7 cellular contexts compared by ENCODE assay signal in the genomic region with DNA sequence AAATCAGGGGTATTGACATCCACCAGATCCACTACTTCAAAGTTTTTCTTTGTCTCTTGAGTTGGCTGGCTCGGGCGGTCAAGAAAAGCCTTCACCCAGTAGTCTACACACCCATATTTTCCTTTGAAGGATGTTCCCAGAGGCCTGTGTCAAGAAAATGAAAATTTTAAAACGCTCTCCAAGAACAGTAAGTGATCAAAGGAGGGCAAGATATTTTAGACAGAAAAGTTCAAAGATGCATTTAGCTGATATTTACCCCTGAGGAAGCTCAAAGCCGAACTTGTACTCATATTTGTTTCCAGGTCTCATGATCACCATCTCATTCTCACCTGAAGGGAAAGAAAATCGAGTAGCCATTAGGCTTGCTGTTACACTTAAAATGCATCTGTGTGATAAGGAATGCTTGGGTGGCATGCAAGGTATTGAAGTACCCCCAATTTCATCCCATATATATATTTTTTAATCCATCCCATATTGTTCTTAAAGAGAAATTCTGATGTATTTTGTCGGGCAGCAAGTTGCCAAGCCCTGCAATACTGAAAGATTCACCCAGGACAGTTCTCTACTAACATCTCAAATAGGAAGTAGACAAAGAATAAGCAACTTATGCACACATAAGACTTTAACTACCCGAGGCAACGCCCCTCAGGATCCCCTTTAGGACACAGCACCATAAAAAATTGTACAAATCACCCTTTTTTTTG. TPM values are rescaled to one million over a fixed set of nuclear protein-coding genes. Genes with fewer than 3 reads are reported as not detected.
DNase-seq lines count a peak whose midpoint lies in the region; ATAC-seq and TF ChIP-seq lines count a peak whose summit lies in the region.

No MANE protein-coding gene starts in this region.

- H3K4me2 ChIP-seq in IMR-90 (ENCODE audit: low read depth, low read length): peak overlapping the region; percentile 92

- H2AFZ ChIP-seq in IMR-90 (replicated peaks; ENCODE audit: low read length, poor library complexity): no peak overlapping the region

- H3K27ac ChIP-seq in IMR-90 (ENCODE audit: insufficient read depth, low read length) (peak overlapping the region; percentile 23; the same call in 1 of the 2 replicates), iPS DF 6.9 (ENCODE audit: low read length) (no peak overlapping the region)

- H3K27ac Mint-ChIP-seq in activated CD8-positive, alpha-beta T cell treated with anti-CD3 and anti-CD28 coated beads for 36 hours: peak overlapping the region; percentile 100
- peak overlapping the region; percentile 99 for H3K27ac Mint-ChIP-seq in stimulated activated naive CD8-positive, alpha-beta T cell treated with anti-CD3 and anti-CD28 coated beads, Interleukin-15, amount 100 ng/mL, for 72 hours

- in situ Hi-C loops in IMR-90 (cut with MboI; ENCODE audit: low sequenced_read_pairs): loop anchor here (5.0 kb wide), 1 partner anchor 78 kb away; a partner anchor contains a TSS

- H3K27me3 ChIP-seq in IMR-90 (ENCODE audit: control insufficient read depth, insufficient read depth, low read length) (no peaks in the 10 kb centered on the region), iPS DF 6.9 (ENCODE audit: control insufficient read depth, insufficient read depth, low read length) (no peaks in the 10 kb centered on the region)

- no peak for TF ChIP-seq POLR2A in IMR-90 (IDR thresholded peaks at IDR 0.05; ENCODE audit: low read depth, low read length)

- CTCF ChIA-PET in IMR-90 (lab: Yijun Ruan, JAX): no interaction called here
- CTCF ChIA-PET in activated CD8-positive, alpha-beta T cell treated with anti-CD3 and anti-CD28 coated beads for 36 hours (lab: Charles Lee): interaction anchor here (2.3 to 13.6 kb wide), 3 partner anchors 12 to 41 kb away, joined by 13 to 147 read pairs (median 24); no protein-coding TSS in a partner anchor

- H3K36me3 ChIP-seq in IMR-90 (ENCODE audit: control insufficient read depth, insufficient read depth, low read length) (peaks cover 13% of the 10 kb centered on the region), iPS DF 6.9 (ENCODE audit: control insufficient read depth, insufficient read depth, low read length) (peaks cover 12% of the 10 kb centered on the region; the same call in 1 of the 2 replicates)

- DNase-seq in IMR-90 (no peak), iPS DF 6.9 (ENCODE audit: low read depth, low spot score) (no peak), SHP77 treated with DMSO at 0.1 percent for 48 hours (lab: John Stamatoyannopoulos, UW) (no peak), HuH-7.5 (ENCODE audit: low spot score) (no peak), NCI-H345 (lab: John Stamatoyannopoulos, UW) (no peak)
- DNase-seq in activated CD8-positive, alpha-beta T cell treated with anti-CD3 and anti-CD28 coated beads for 36 hours: no peak
- no peak for DNase-seq in stimulated activated naive CD8-positive, alpha-beta T cell treated with anti-CD3 and anti-CD28 coated beads, Interleukin-15, amount 100 ng/mL, for 72 hours

- TF ChIP-seq RAD21 in IMR-90 (IDR thresholded peaks at IDR 0.05; ENCODE audit: low read length): no peak

- no peak overlapping the region for H2AK5ac ChIP-seq in IMR-90 (ENCODE audit: low read depth, low read length)

- H3K9me3 ChIP-seq in IMR-90 (ENCODE audit: control insufficient read depth, insufficient read depth, low read length) (no peaks in the 10 kb centered on the region), iPS DF 6.9 (ENCODE audit: control insufficient read depth, insufficient read depth, low read length) (no peaks in the 10 kb centered on the region)

- H2BK20ac ChIP-seq in IMR-90 (ENCODE audit: low read depth, low read length): no peak overlapping the region

- H3K56ac ChIP-seq in IMR-90 (ENCODE audit: extremely low read depth, insufficient read depth, low read length): peak overlapping the region; percentile 78

- H2BK5ac ChIP-seq in IMR-90 (ENCODE audit: low read depth, low read length, poor library complexity, severe bottlenecking): peak overlapping the region; percentile 56

- no CpG with 5 or more reads among the region's 8 CpGs for WGBS in IMR-90 (ENCODE audit: extremely low coverage in 2 of 2, insufficient read length in 1 of 2), 2 experiments
- no CpG with 5 or more reads among the region's 8 CpGs for WGBS in iPS DF 6.9 (ENCODE audit: insufficient coverage, insufficient read length)

- no peak overlapping the region for H3K4ac ChIP-seq in IMR-90 (ENCODE audit: low read depth, low read length)

- no TSS peak for BruUV-seq in IMR-90 (replicated peaks; lab: Mats Ljungman, UMichigan)

- peak overlapping the region; percentile 91; the same call in 1 of the 2 replicates for H3K14ac ChIP-seq in IMR-90 (replicated peaks; ENCODE audit: low read depth, low read length)

- H4K20me1 ChIP-seq in IMR-90 (ENCODE audit: insufficient read depth, low read length): peaks cover 12% of the 10 kb centered on the region; the same call in 1 of the 2 replicates

- peaks cover 9% of the 10 kb centered on the region for H3K9me1 ChIP-seq in IMR-90 (ENCODE audit: insufficient read depth, low read length)

- H3K4me3 ChIP-seq in IMR-90 (ENCODE audit: insufficient read depth, low read depth, low read length): peak overlapping the region; percentile 87
- H3K4me3 ChIP-seq in iPS DF 6.9 (ENCODE audit: low read length): peak overlapping the region; percentile 94; the same call in 1 of the 2 replicates

- no peak for TF ChIP-seq CTCF in IMR-90 (conservative IDR thresholded peaks at IDR 0.05; ENCODE audit: low read depth, low read length)
- TF ChIP-seq CTCF in activated CD8-positive, alpha-beta T cell treated with anti-CD3 and anti-CD28 coated beads for 36 hours (IDR thresholded peaks at IDR 0.05): no peak

- H3K23ac ChIP-seq in IMR-90 (ENCODE audit: low read depth, low read length): peak overlapping the region; percentile 78

- peaks cover 68% of the 10 kb centered on the region for H3K4me1 Mint-ChIP-seq in activated CD8-positive, alpha-beta T cell treated with anti-CD3 and anti-CD28 coated beads for 36 hours (ENCODE audit: low read depth)
- peaks cover 71% of the 10 kb centered on the region for H3K4me1 Mint-ChIP-seq in stimulated activated naive CD8-positive, alpha-beta T cell treated with anti-CD3 and anti-CD28 coated beads, Interleukin-15, amount 100 ng/mL, for 72 hours

- H3K9me3 Mint-ChIP-seq in activated CD8-positive, alpha-beta T cell treated with anti-CD3 and anti-CD28 coated beads for 36 hours: no peaks in the 10 kb centered on the region
- no peaks in the 10 kb centered on the region for H3K9me3 Mint-ChIP-seq in stimulated activated naive CD8-positive, alpha-beta T cell treated with anti-CD3 and anti-CD28 coated beads, Interleukin-15, amount 100 ng/mL, for 72 hours

- peak overlapping the region; percentile 97 for H3K9ac ChIP-seq in IMR-90 (ENCODE audit: low read depth, low read length)

- no peak overlapping the region for H2AK9ac ChIP-seq in IMR-90 (replicated peaks; ENCODE audit: low read depth, low read length, poor library complexity)

- peak overlapping the region; percentile 98 for H3K4me3 Mint-ChIP-seq in activated CD8-positive, alpha-beta T cell treated with anti-CD3 and anti-CD28 coated beads for 36 hours
- peak overlapping the region; percentile 85 to 89 for H3K4me3 Mint-ChIP-seq in stimulated activated naive CD8-positive, alpha-beta T cell treated with anti-CD3 and anti-CD28 coated beads, Interleukin-15, amount 100 ng/mL, for 72 hours

- peaks cover 10% of the 10 kb centered on the region for H3K4me1 ChIP-seq in IMR-90 (ENCODE audit: control insufficient read depth, insufficient read depth, low read length)
- H3K4me1 ChIP-seq in iPS DF 6.9 (ENCODE audit: control insufficient read depth, insufficient read depth, low read length): 0 out of 2 replicates have a peak, but pooled peaks cover 2% of the 10 kb centered on the region

- intact Hi-C loops in IMR-90 (cut with micrococcal nuclease): loop anchor here (1.0 to 5.0 kb wide), 2 partner anchors 16 to 78 kb away; a partner anchor contains a TSS
- intact Hi-C loops in activated CD8-positive, alpha-beta T cell treated with anti-CD3 and anti-CD28 coated beads for 36 hours (cut with micrococcal nuclease): no loop called here

- H2BK120ac ChIP-seq in IMR-90 (ENCODE audit: low read depth, low read length): no peak overlapping the region

- no peak overlapping the region for H4K91ac ChIP-seq in IMR-90 (ENCODE audit: insufficient read depth, low read depth, low read length)

- peaks cover 48% of the 10 kb centered on the region for H3K36me3 Mint-ChIP-seq in activated CD8-positive, alpha-beta T cell treated with anti-CD3 and anti-CD28 coated beads for 36 hours (ENCODE audit: low read depth)

- no peak overlapping the region for H2BK15ac ChIP-seq in IMR-90 (ENCODE audit: low read depth, low read length)

- dilution Hi-C loops in IMR-90 (cut with HindIII; ENCODE audit: low sequenced_read_pairs, unreplicated experiment): no loop called here

- no peak for ATAC-seq in IMR-90 (ENCODE audit: low read depth)
- ATAC-seq in activated CD8-positive, alpha-beta T cell treated with anti-CD3 and anti-CD28 coated beads for 36 hours: no peak
- no peak for ATAC-seq in stimulated activated naive CD8-positive, alpha-beta T cell treated with anti-CD3 and anti-CD28 coated beads, Interleukin-15, amount 100 ng/mL, for 72 hours

- H4K5ac ChIP-seq in IMR-90 (ENCODE audit: low read depth, low read length): no peak overlapping the region

- H3K18ac ChIP-seq in IMR-90 (ENCODE audit: low read depth, low read length): peak overlapping the region; percentile 54; the same call in 1 of the 2 replicates

- peak overlapping the region; percentile 13 to 16; a peak in 1 of 4 replicates for H4K8ac ChIP-seq in IMR-90 (ENCODE audit: low read depth in 2 of 2, low read length in 2 of 2)

- H3K79me1 ChIP-seq in IMR-90 (ENCODE audit: low read depth in 1 of 2, low read length in 2 of 2): peaks cover 22 to 35% of the 10 kb centered on the region in 2 experiments

- no peaks in the 10 kb centered on the region for H3K27me3 Mint-ChIP-seq in activated CD8-positive, alpha-beta T cell treated with anti-CD3 and anti-CD28 coated beads for 36 hours
- H3K27me3 Mint-ChIP-seq in stimulated activated naive CD8-positive, alpha-beta T cell treated with anti-CD3 and anti-CD28 coated beads, Interleukin-15, amount 100 ng/mL, for 72 hours: no peaks in the 10 kb centered on the region

- POLR2A ChIA-PET in IMR-90 (lab: Charles Lee; ENCODE audit: unreplicated experiment): no interaction called here
- POLR2A ChIA-PET in activated CD8-positive, alpha-beta T cell treated with anti-CD3 and anti-CD28 coated beads for 36 hours (lab: Charles Lee): interaction anchor here (1.0 to 13.3 kb wide), 16 partner anchors 7 to 115 kb away, joined by 3 to 446 read pairs (median 10); a partner anchor contains a TSS

RNA-seq across cellular contexts. Expression of a gene that starts 1.1 kb away (rescaled TPM):
- 60.0 and 77.2 TPM in 2 replicates for total RNA-seq in IMR-90 (2012; rRNA removed)
- 21.8 and 36.4 TPM in 2 replicates for polyA plus RNA-seq in IMR-90 (2012; rRNA removed)
- 26.3 and 27.4 TPM in 2 replicates for polyA plus RNA-seq in IMR-90 (2012; cell fraction: cytosol; rRNA removed)
- 16.0 and 36.0 TPM in 2 replicates for polyA plus RNA-seq in IMR-90 (2012; cell fraction: nucleus; rRNA removed; ENCODE audit: low replicate concordance)
- 100 to 1,000 TPM; 130 to 134 TPM for total RNA-seq in activated CD8-positive, alpha-beta T cell treated with anti-CD3 and anti-CD28 coated beads for 36 hours

RNA-seq across cellular contexts. Expression of a gene that starts 26.2 kb away (rescaled TPM):
- total RNA-seq in IMR-90 (2012; rRNA removed): not detected in 2 replicates
- not detected in 2 replicates for polyA plus RNA-seq in IMR-90 (2012; rRNA removed)
- not detected in 2 replicates for polyA plus RNA-seq in IMR-90 (2012; cell fraction: cytosol; rRNA removed)
- not detected in 2 replicates for polyA plus RNA-seq in IMR-90 (2012; cell fraction: nucleus; rRNA removed; ENCODE audit: low replicate concordance)
- not detected for total RNA-seq in activated CD8-positive, alpha-beta T cell treated with anti-CD3 and anti-CD28 coated beads for 36 hours

RNA-seq across cellular contexts. Expression of a gene that starts 30.8 kb away (rescaled TPM):
- total RNA-seq in IMR-90 (2012; rRNA removed): 7.9 and 10.3 TPM in 2 replicates
- 15.3 and 16.3 TPM in 2 replicates for polyA plus RNA-seq in IMR-90 (2012; rRNA removed)
- polyA plus RNA-seq in IMR-90 (2012; cell fraction: cytosol; rRNA removed): 7.8 and 9.4 TPM in 2 replicates
- polyA plus RNA-seq in IMR-90 (2012; cell fraction: nucleus; rRNA removed; ENCODE audit: low replicate concordance): 4.0 and 8.8 TPM in 2 replicates
- total RNA-seq in activated CD8-positive, alpha-beta T cell treated with anti-CD3 and anti-CD28 coated beads for 36 hours: 10 to 100 TPM; 22.3 to 23.3 TPM

RNA-seq across cellular contexts. Expression of a gene that starts 30.9 kb away (rescaled TPM):
- 0.56 and 0.90 TPM in 2 replicates for total RNA-seq in IMR-90 (2012; rRNA removed)
- polyA plus RNA-seq in IMR-90 (2012; rRNA removed): 1.9 and 2.3 TPM in 2 replicates
- 1.6 and 1.9 TPM in 2 replicates for polyA plus RNA-seq in IMR-90 (2012; cell fraction: cytosol; rRNA removed)
- 2.6 and 2.9 TPM in 2 replicates for polyA plus RNA-seq in IMR-90 (2012; cell fraction: nucleus; rRNA removed; ENCODE audit: low replicate concordance)
- total RNA-seq in activated CD8-positive, alpha-beta T cell treated with anti-CD3 and anti-CD28 coated beads for 36 hours: 1 to 10 TPM; 6.6 to 7.7 TPM

RNA-seq across cellular contexts. Expression of a gene that starts 37.5 kb away (rescaled TPM):
- 14.7 and 18.3 TPM in 2 replicates for total RNA-seq in IMR-90 (2012; rRNA removed)
- 26.9 and 28.8 TPM in 2 replicates for polyA plus RNA-seq in IMR-90 (2012; rRNA removed)
- 19.4 and 24.0 TPM in 2 replicates for polyA plus RNA-seq in IMR-90 (2012; cell fraction: cytosol; rRNA removed)
- 7.0 and 14.4 TPM in 2 replicates for polyA plus RNA-seq in IMR-90 (2012; cell fraction: nucleus; rRNA removed; ENCODE audit: low replicate concordance)
- total RNA-seq in activated CD8-positive, alpha-beta T cell treated with anti-CD3 and anti-CD28 coated beads for 36 hours: 10 to 100 TPM; 41.5 to 43.6 TPM
